ENCODE assay signal across 33 cellular contexts in genomic region chr1:63214553-63214952, GRCh38.
DNase-seq lines count a peak whose midpoint lies in the region; ATAC-seq, FAIRE-seq and TF ChIP-seq lines count a peak whose summit lies in the region.
"Had no signal": no experiment of that assay in that cellular context is flagged by ENCODE, and none has a peak within 500 bp of the region (broad histone marks: within the 10 kb centered on the region; RNA-seq: fewer than 3 reads in every experiment).

No MANE protein-coding gene starts in this region.

- H3K9ac ChIP-seq in K562 (ENCODE audit: insufficient read depth in 1 of 2, low read depth in 2 of 2, low read length in 2 of 2), result no peak overlapping the region
- H3K9ac ChIP-seq: BLaER1; BLaER1 treated with 17β-estradiol and CSF1 and Interleukin-3, amounts not matched to agents 10 nM and 100 nM had no signal

- 5% methylated on average over 2 of the region's 2 CpGs for WGBS in K562 (ENCODE audit: insufficient coverage, low coverage, missing lambda C conversion rate)

- no peak for FAIRE-seq in K562 (lab: Jason Lieb, UNC)
- FAIRE-seq: A204.1, A549, D721Med had no signal

- H3K36me3 ChIP-seq in HEK293 (ENCODE audit: control insufficient read depth in 2 of 2, insufficient read depth in 1 of 2, low read length in 2 of 2) (no peaks in the 10 kb centered on the region), K562 (ENCODE audit: control insufficient read depth, insufficient read depth, low read length) (no peaks in the 10 kb centered on the region)
- H3K36me3 ChIP-seq: BE2C; BLaER1; BLaER1 treated with 17β-estradiol and CSF1 and Interleukin-3, amounts not matched to agents 10 nM and 100 nM had no signal

- TF ChIP-seq POLR2A in K562 (conservative IDR thresholded peaks at IDR 0.05), result no peak

- peaks cover 9% of the 10 kb centered on the region for H3K27me3 Mint-ChIP-seq in activated naive CD8-positive, alpha-beta T cell treated with anti-CD3 and anti-CD28 coated beads for 36 hours
- H3K27me3 Mint-ChIP-seq: CD4-positive, CD25-positive, alpha-beta regulatory T cell had no signal

- TF ChIP-seq CTCF in HEK293 (tag by site-specific recombination; IDR thresholded peaks at IDR 0.05), result no peak
- TF ChIP-seq CTCF in K562 (IDR thresholded peaks at IDR 0.05 in 2 of 3, conservative IDR thresholded peaks at IDR 0.05 in 1 of 3; ENCODE audit: insufficient read depth in 2 of 3, low read depth in 1 of 3, low read length in 3 of 3), result no peak

- H3K27me3 ChIP-seq in K562 (ENCODE audit: control insufficient read depth in 2 of 2, insufficient read depth in 2 of 2, low read length in 2 of 2), result no peaks in the 10 kb centered on the region
- H3K27me3 ChIP-seq: BE2C; BLaER1; BLaER1 treated with 17β-estradiol and CSF1 and Interleukin-3, amounts not matched to agents 10 nM and 100 nM had no signal

- H3K4me1 ChIP-seq in HEK293 (ENCODE audit: control insufficient read depth, insufficient read depth, low read length) (no peaks in the 10 kb centered on the region), K562 (replicated peaks in 1 of 2; ENCODE audit: control insufficient read depth in 2 of 2, insufficient read depth in 2 of 2, low read length in 2 of 2) (no peaks in the 10 kb centered on the region)
- H3K4me1 ChIP-seq: A549; BE2C; BLaER1; BLaER1 treated with 17β-estradiol and CSF1 and Interleukin-3, amounts not matched to agents 10 nM and 100 nM; Caco-2 had no signal

- H3K36me3 Mint-ChIP-seq in activated naive CD8-positive, alpha-beta T cell treated with anti-CD3 and anti-CD28 coated beads for 36 hours, result no peaks in the 10 kb centered on the region
- H3K36me3 Mint-ChIP-seq: CD14-positive monocyte; CD4-positive, alpha-beta memory T cell; CD4-positive, CD25-positive, alpha-beta regulatory T cell; CD8-positive, alpha-beta memory T cell; CD8-positive, alpha-beta T cell had no signal

- no peak overlapping the region for H3K4me2 ChIP-seq in K562 (ENCODE audit: insufficient read depth, low read length)
- H3K4me2 ChIP-seq: A549; BLaER1; BLaER1 treated with 17β-estradiol and CSF1 and Interleukin-3, amounts not matched to agents 10 nM and 100 nM had no signal

- DNase-seq in K562 (ENCODE audit: extremely low read depth in 1 of 4, low spot score in 3 of 4) (no peak), GM19240 (ENCODE audit: insufficient read length, low spot score) (no peak)
- DNase-seq in activated naive CD8-positive, alpha-beta T cell treated with anti-CD3 and anti-CD28 coated beads for 36 hours, result no peak
- DNase-seq: 8988T; ACHN; AML-193; BE2C; C1 segment of cervical spinal cord; Caco-2; Calu3; CD4-positive, alpha-beta memory T cell; CD4-positive, alpha-beta T cell; CD4-positive, CD25-positive, alpha-beta regulatory T cell; CD8-positive, alpha-beta memory T cell; CD8-positive, alpha-beta T cell; COR-L47; DMS 273 treated with DMSO at 0.1 percent for 48 hours; DMS153; DMS53; DMS79; DMS79 treated with DMSO at 0.1 percent for 48 hours; DND-41; EL had no signal

- no peak for TF ChIP-seq RAD21 in K562 (CRISPR knock-in tag; conservative IDR thresholded peaks at IDR 0.05 in 1 of 2, IDR thresholded peaks at IDR 0.05 in 1 of 2)

- no peaks in the 10 kb centered on the region for H3K4me1 Mint-ChIP-seq in activated naive CD8-positive, alpha-beta T cell treated with anti-CD3 and anti-CD28 coated beads for 36 hours
- H3K4me1 Mint-ChIP-seq: B cell; CD14-positive monocyte; CD4-positive, alpha-beta memory T cell; CD4-positive, CD25-positive, alpha-beta regulatory T cell; CD8-positive, alpha-beta memory T cell had no signal

- no peaks in the 10 kb centered on the region for H3K79me2 ChIP-seq in K562 (ENCODE audit: control insufficient read depth, insufficient read depth, low read length)

- H3K4me3 ChIP-seq in HEK293 (ENCODE audit: low read depth, low read length) (no peak overlapping the region), K562 (no peak overlapping the region)
- H3K4me3 ChIP-seq: A549; BLaER1; BLaER1 treated with 17β-estradiol and CSF1 and Interleukin-3, amounts not matched to agents 10 nM and 100 nM had no signal

- no peak for ATAC-seq in K562
- ATAC-seq: A549; CD8-positive, alpha-beta T cell had no signal

- H3K27ac ChIP-seq in HEK293 (ENCODE audit: extremely low read depth, low read depth, low read length), result no peak overlapping the region
- no peak overlapping the region for H3K27ac ChIP-seq in K562 (ENCODE audit: extremely low read depth, low read depth, low read length)
- H3K27ac ChIP-seq: 22Rv1; A549; BLaER1; BLaER1 treated with 17β-estradiol and CSF1 and Interleukin-3, amounts not matched to agents 10 nM and 100 nM; C4-2B had no signal

- no peak overlapping the region for H2AFZ ChIP-seq in K562 (ENCODE audit: low read depth, low read length)

- H3K9me3 Mint-ChIP-seq in activated naive CD8-positive, alpha-beta T cell treated with anti-CD3 and anti-CD28 coated beads for 36 hours, result peaks cover 6% of the 10 kb centered on the region

- H3K9me1 ChIP-seq in K562 (ENCODE audit: control insufficient read depth, insufficient read depth, low read length), result no peaks in the 10 kb centered on the region

- in situ Hi-C loops in K562 (cut with MboI), result no loop called here

- BruUV-seq in K562 (replicated peaks; lab: Mats Ljungman, UMichigan), result no TSS peak

- no peaks in the 10 kb centered on the region for H3K9me3 ChIP-seq in HEK293 (ENCODE audit: control insufficient read depth, insufficient read depth, low read depth, low read length)
- H3K9me3 ChIP-seq in K562 (replicated peaks; ENCODE audit: control insufficient read depth, insufficient read depth, low read depth, low read length), result no peaks in the 10 kb centered on the region
- H3K9me3 ChIP-seq: BE2C, Caco-2 had no signal

- H3K4me3 Mint-ChIP-seq in activated naive CD8-positive, alpha-beta T cell treated with anti-CD3 and anti-CD28 coated beads for 36 hours, result no peak overlapping the region
- H3K4me3 Mint-ChIP-seq: B cell; CD14-positive monocyte; CD4-positive, alpha-beta memory T cell; CD4-positive, alpha-beta T cell; CD4-positive, CD25-positive, alpha-beta regulatory T cell; CD8-positive, alpha-beta memory T cell; CD8-positive, alpha-beta T cell had no signal

- H4K20me1 ChIP-seq in K562 (replicated peaks; ENCODE audit: control insufficient read depth, insufficient read depth, low read length), result no peaks in the 10 kb centered on the region
- H4K20me1 ChIP-seq: BLaER1; BLaER1 treated with 17β-estradiol and CSF1 and Interleukin-3, amounts not matched to agents 10 nM and 100 nM had no signal

- POLR2A ChIA-PET in HEK293 (lab: Yijun Ruan, JAX), result no interaction called here
- POLR2A ChIA-PET in K562 (lab: Yijun Ruan, JAX), result no interaction called here

- CTCF ChIA-PET in HEK293 (lab: Yijun Ruan, JAX) (no interaction called here), K562 (lab: Yijun Ruan, JAX; ENCODE audit: low intra/inter-chr PET ratio) (no interaction called here)

- no peak overlapping the region for H3K27ac Mint-ChIP-seq in activated naive CD8-positive, alpha-beta T cell treated with anti-CD3 and anti-CD28 coated beads for 36 hours
- H3K27ac Mint-ChIP-seq: B cell; CD14-positive monocyte; CD4-positive, alpha-beta T cell; CD4-positive, CD25-positive, alpha-beta regulatory T cell; CD8-positive, alpha-beta memory T cell; CD8-positive, alpha-beta T cell had no signal

- no peak for TF ChIP-seq EP300 in K562 (IDR thresholded peaks at IDR 0.05; ENCODE audit: low read length)

- intact Hi-C loops in K562 (cut with micrococcal nuclease), result no loop called here

TF ChIP-seq in HEK293, 187 proteins besides CTCF, POLR2A, EP300 and RAD21:
- TF ChIP-seq ZNF112 (tag by site-specific recombination; IDR thresholded peaks at IDR 0.05), result no peak
- peak; percentile 98 for TF ChIP-seq ZNF184 (tag by site-specific recombination; IDR thresholded peaks at IDR 0.05)
- no peak for TF ChIP-seq ZNF248 (tag by site-specific recombination; IDR thresholded peaks at IDR 0.05)

TF ChIP-seq in K562, 482 proteins besides CTCF, POLR2A, EP300 and RAD21:
- TF ChIP-seq HSF4 (CRISPR knock-in tag; IDR thresholded peaks at IDR 0.05; ENCODE audit: borderline replicate concordance) (no peak), ZNF253 (CRISPR knock-in tag; conservative IDR thresholded peaks at IDR 0.05) (no peak), ZNF184 (CRISPR knock-in tag; IDR thresholded peaks at IDR 0.05) (peak; percentile 78; the same call in 1 of the 2 replicates), RBM25 (IDR thresholded peaks at IDR 0.05; ENCODE audit: low read depth, low read length, severe bottlenecking) (peak; percentile 34)

Comparison
In these comparisons a context has a peak if more than half of its experiments do, and no peak if none do; other contexts are left out.
1. Of the 44 proteins assayed by ChIP-seq in both K562 and HEK293: peak only in K562: none; only in HEK293: none; in both: ZNF184; in neither: 43.